9 cellular contexts compared by ENCODE assay signal in the genomic region with DNA sequence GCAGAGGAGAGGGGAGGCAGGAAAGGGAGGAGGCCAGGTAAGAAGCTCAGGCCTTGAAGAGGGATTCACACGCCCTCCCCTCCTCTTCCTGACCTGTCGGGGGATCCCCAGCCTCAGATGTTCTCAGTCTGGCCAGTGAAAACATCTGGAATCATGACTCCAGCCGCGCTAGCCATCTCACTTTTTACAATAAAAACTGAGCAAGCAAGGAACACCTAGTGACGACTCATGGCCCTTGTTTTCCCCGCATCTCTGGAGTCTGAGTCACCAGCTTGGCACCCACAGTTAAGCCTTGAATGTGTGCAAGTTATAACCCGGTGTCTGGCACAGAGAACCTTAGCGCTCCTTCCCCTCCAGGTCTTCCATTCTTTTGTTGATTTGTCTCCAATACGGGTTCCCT.
DNase-seq lines count a peak whose midpoint lies in the region; ATAC-seq and TF ChIP-seq lines count a peak whose summit lies in the region.
"Had no signal": no experiment of that assay in that cellular context is flagged by ENCODE, and none has a peak within 500 bp of the region (broad histone marks: within the 10 kb centered on the region; RNA-seq: fewer than 3 reads in every experiment).

No MANE protein-coding gene starts in this region.

- no peaks in the 10 kb centered on the region for H3K9me2 ChIP-seq in MM.1S (replicated peaks; ENCODE audit: insufficient read depth, low read length)

- in situ Hi-C loops in astrocyte of the spinal cord (cut with HindIII; ENCODE audit: low sequenced_read_pairs) = no loop called here

- H2AFZ ChIP-seq in MM.1S (ENCODE audit: low read length) = no peak overlapping the region

- H3K27me3 ChIP-seq in A673 (replicated peaks; ENCODE audit: insufficient read depth, low read depth, low read length, poor library complexity) (no peaks in the 10 kb centered on the region), MM.1S (replicated peaks; ENCODE audit: insufficient read depth, low read length) (no peaks in the 10 kb centered on the region)

- H3K36me3 ChIP-seq in A673 (ENCODE audit: insufficient read depth, low read length, poor library complexity, severe bottlenecking) = no peaks in the 10 kb centered on the region
- H3K36me3 ChIP-seq in MM.1S (replicated peaks; ENCODE audit: insufficient read depth, low read length) = no peaks in the 10 kb centered on the region

- CTCF ChIA-PET in A673 (lab: Charles Lee) = no interaction called here

- TF ChIP-seq CTCF in A673 (conservative IDR thresholded peaks at IDR 0.05; ENCODE audit: low read depth, low read length) = no peak
- no peak for TF ChIP-seq CTCF in astrocyte of the spinal cord (IDR thresholded peaks at IDR 0.05; ENCODE audit: low read depth, low read length)
- no peak for TF ChIP-seq CTCF in MM.1S (IDR thresholded peaks at IDR 0.05; ENCODE audit: low read length)

- H3K79me2 ChIP-seq in MM.1S (ENCODE audit: low read length) = no peaks in the 10 kb centered on the region

- peaks cover 16% of the 10 kb centered on the region for H3K4me1 ChIP-seq in A673 (ENCODE audit: insufficient read depth, low read length, poor library complexity, severe bottlenecking)
- H3K4me1 ChIP-seq in MM.1S (ENCODE audit: low read length) = no peaks in the 10 kb centered on the region

- H3K9me3 ChIP-seq in A673 (ENCODE audit: low read depth, low read length, poor library complexity, severe bottlenecking) = no peaks in the 10 kb centered on the region
- no peaks in the 10 kb centered on the region for H3K9me3 ChIP-seq in MM.1S (replicated peaks; ENCODE audit: insufficient read depth, low read length)

- POLR2A ChIA-PET in A673 (lab: Charles Lee; ENCODE audit: low non-redundant PET) = no interaction called here

- no peak overlapping the region for H3K4me2 ChIP-seq in MM.1S (ENCODE audit: low read depth, low read length)

- intact Hi-C loops in A673 (cut with micrococcal nuclease; ENCODE audit: unreplicated experiment) = no loop called here

- no peaks in the 10 kb centered on the region for H4K20me1 ChIP-seq in MM.1S (ENCODE audit: insufficient read depth, low read length)

- no peak overlapping the region for H3K9ac ChIP-seq in MM.1S (ENCODE audit: low read length)

- H3F3A ChIP-seq in MM.1S (ENCODE audit: insufficient read depth, low read length) = no peaks in the 10 kb centered on the region

- no TSS peak for BruUV-seq in A673 (replicated peaks; lab: Mats Ljungman, UMichigan)

- no peak overlapping the region for H3K4me3 ChIP-seq in A673 (ENCODE audit: low read depth, low read length, poor library complexity, severe bottlenecking)
- no peak overlapping the region for H3K4me3 ChIP-seq in astrocyte of the spinal cord (ENCODE audit: low read depth, low read length)
- H3K4me3 ChIP-seq in MM.1S (ENCODE audit: low read length) = no peak overlapping the region

- ATAC-seq in HG02642 (IDR thresholded peaks at IDR 0.05; ENCODE audit: poor library complexity, unreplicated experiment) = no peak

- H3K27ac ChIP-seq in A673 (ENCODE audit: low read depth, low read length, poor library complexity, severe bottlenecking) (no peak overlapping the region), MM.1S (ENCODE audit: low read length) (no peak overlapping the region)

- DNase-seq in A673 (ENCODE audit: low spot score) (peak; percentile 25), HS-5 (ENCODE audit: low read depth) (peak; percentile 83), astrocyte of the spinal cord (ENCODE audit: low read depth, low spot score) (peak; percentile 91), kidney tubule cell (ENCODE audit: low spot score) (peak; percentile 94), NCI-H1092 treated with DMSO at 0.1 percent for 48 hours (lab: John Stamatoyannopoulos, UW) (no peak), MM.1S (no peak), OCI-M1 (lab: John Stamatoyannopoulos, UW) (no peak)
- DNase-seq: cortex of kidney had no signal

Comparison
In these comparisons a context has a peak if more than half of its experiments do, and no peak if none do; other contexts are left out.
1. DNase-seq: peak in A673 (single experiment), HS-5 (single experiment), astrocyte of the spinal cord (single experiment) and kidney tubule cell (single experiment); none in NCI-H1092 treated with DMSO at 0.1 percent for 48 hours (single experiment), MM.1S (single experiment) and OCI-M1 (single experiment).